7 cellular contexts compared by ENCODE assay signal in the genomic region with DNA sequence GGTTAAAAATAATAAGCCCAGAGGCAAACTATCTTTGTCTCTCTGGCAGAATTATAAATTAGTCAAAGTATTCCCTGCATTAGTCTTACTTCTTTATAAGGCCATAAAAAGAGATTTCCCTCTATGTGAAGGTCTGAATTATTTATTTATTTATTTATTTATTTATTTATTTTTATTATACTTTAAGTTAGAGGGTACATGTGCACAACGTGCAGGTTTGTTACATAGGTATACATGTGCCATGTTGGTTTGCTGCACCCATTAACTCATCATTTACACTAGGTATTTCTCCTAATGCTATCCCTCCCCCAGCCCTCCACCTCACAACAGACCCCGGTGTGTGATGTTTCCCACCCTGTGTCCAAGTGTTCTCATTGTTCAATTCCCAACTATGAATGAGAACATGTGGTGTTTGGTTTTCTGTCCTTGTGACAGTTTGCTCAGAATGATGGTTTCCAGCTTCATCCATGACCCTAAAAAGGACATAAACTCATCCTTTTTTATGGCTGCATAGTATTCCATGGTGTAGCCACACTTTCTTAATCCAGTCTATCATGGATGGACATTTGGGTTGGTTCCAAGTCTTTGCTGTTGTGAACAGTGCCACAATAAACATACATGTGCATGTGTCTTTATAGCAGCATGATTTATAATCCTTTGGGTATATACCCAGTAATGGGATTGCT. TPM values are rescaled to one million over a fixed set of nuclear protein-coding genes. Genes with fewer than 3 reads are reported as not detected.
A peak's percentile ranks its signal among the peaks of the same experiment; 100 is the strongest.
DNase-seq lines count a peak whose midpoint lies in the region; ATAC-seq, FAIRE-seq and TF ChIP-seq lines count a peak whose summit lies in the region.
"Not testable (repeated sequence)": the region's sequence is repeated elsewhere in the genome, so short reads cannot be mapped to it uniquely, and the experiment has no call there.

No MANE protein-coding gene starts in this region.

- H3K4me1 ChIP-seq in KMS-11 (ENCODE audit: low read depth, poor library complexity, severe bottlenecking) (peaks cover 22% of the 10 kb centered on the region), left ventricle myocardium inferior (peaks cover 51% of the 10 kb centered on the region), sigmoid colon (peaks cover 0 to 32% (median 20%) of the 10 kb centered on the region in 4 donors)
- not testable (repeated sequence) for H3K4me1 ChIP-seq in uterus

- WGBS in sigmoid colon, 2 donors: 79 to 94% methylated on average over 2 of the region's 2 CpGs

- DNase-seq in GM19239 (ENCODE audit: insufficient read length, low spot score); T-helper 17 cell; coronary artery (ENCODE audit: low spot score); left ventricle myocardium inferior; sigmoid colon; uterus: not testable (repeated sequence)

- H3K27me3 ChIP-seq in KMS-11 (ENCODE audit: insufficient read depth, low read depth); left ventricle myocardium inferior (ENCODE audit: low read depth); sigmoid colon; uterus: not testable (repeated sequence)

- H3K9ac ChIP-seq in KMS-11: not testable (repeated sequence)

- not testable (repeated sequence) for H3K79me2 ChIP-seq in KMS-11 (ENCODE audit: insufficient read depth, low read depth)

- intact Hi-C loops in left ventricle myocardium inferior (cut with micrococcal nuclease); sigmoid colon (cut with DNase I); uterus (cut with DNase I; ENCODE audit: low total_unique reads): not testable (repeated sequence)

- not testable (repeated sequence) for H3K4me3 Mint-ChIP-seq in T-helper 17 cell

- peak overlapping the region; percentile 47 for H3K27ac Mint-ChIP-seq in T-helper 17 cell

- not testable (repeated sequence) for H2AFZ ChIP-seq in KMS-11 (ENCODE audit: low read depth)

- not testable (repeated sequence) for H3K36me3 ChIP-seq in KMS-11 (ENCODE audit: insufficient read depth); left ventricle myocardium inferior; sigmoid colon; uterus

- H3K4me3 ChIP-seq in KMS-11 (IDR thresholded peaks at IDR 0.05; ENCODE audit: insufficient read depth, low read depth, low read length); coronary artery; left ventricle myocardium inferior; sigmoid colon; uterus: not testable (repeated sequence)

- not testable (repeated sequence) for TF ChIP-seq POLR2A in sigmoid colon (IDR thresholded peaks at IDR 0.05); uterus (IDR thresholded peaks at IDR 0.05)

- peak; percentile 39 for FAIRE-seq in GM19239 (lab: Jason Lieb, UNC)

- H3K36me3 Mint-ChIP-seq in T-helper 17 cell (ENCODE audit: low read depth): not testable (repeated sequence)

- not testable (repeated sequence) for H3K9me3 ChIP-seq in T-helper 17 cell (ENCODE audit: control insufficient read depth, low read length, poor library complexity, severe bottlenecking); left ventricle myocardium inferior (replicated peaks); sigmoid colon; uterus

- H3K27me3 Mint-ChIP-seq in T-helper 17 cell: not testable (repeated sequence)

- not testable (repeated sequence) for ATAC-seq in T-helper 17 cell

- TF ChIP-seq CTCF in KMS-11 (conservative IDR thresholded peaks at IDR 0.05; ENCODE audit: low read depth, low read length); coronary artery (IDR thresholded peaks at IDR 0.05); left ventricle myocardium inferior (IDR thresholded peaks at IDR 0.05; ENCODE audit: borderline replicate concordance); sigmoid colon (IDR thresholded peaks at IDR 0.05); uterus (IDR thresholded peaks at IDR 0.05): not testable (repeated sequence)

- H3K4me1 Mint-ChIP-seq in T-helper 17 cell: not testable (repeated sequence)

- H4K20me1 ChIP-seq in KMS-11 (ENCODE audit: insufficient read depth): not testable (repeated sequence)

- TF ChIP-seq EP300 in sigmoid colon (IDR thresholded peaks at IDR 0.05): not testable (repeated sequence)

- peak overlapping the region; percentile 40 for H3K4me2 ChIP-seq in KMS-11

- not testable (repeated sequence) for H3K27ac ChIP-seq in KMS-11
- H3K27ac ChIP-seq in coronary artery: peak overlapping the region; percentile 43 to 52
- H3K27ac ChIP-seq in left ventricle myocardium inferior (replicated peaks): peak overlapping the region; percentile 81
- peak overlapping the region in 3 of 4 donors; percentile 36 to 87 (median 54) for H3K27ac ChIP-seq in sigmoid colon
- H3K27ac ChIP-seq in uterus: peak overlapping the region; percentile 55 to 97

RNA-seq across cellular contexts. Expression of a gene that starts 58.8 kb away (rescaled TPM):
- total RNA-seq in T-helper 17 cell (10 to 100 TPM; 30.9 to 31.2 TPM), left ventricle myocardium inferior (10.5 TPM), sigmoid colon (10 to 100 TPM; 27.6 to 42.4 (median 33.4) TPM), uterus (100 to 1,000 TPM in 1 of 4 donors, 10 to 100 TPM in 3; 26.1 to 107 (median 61.0) TPM)
- polyA plus RNA-seq in sigmoid colon: 10 to 100 TPM; 18.6 to 27.0 (median 18.7) TPM
